Comparison of ENCODE assay signal across 25 cellular contexts in the genomic region with DNA sequence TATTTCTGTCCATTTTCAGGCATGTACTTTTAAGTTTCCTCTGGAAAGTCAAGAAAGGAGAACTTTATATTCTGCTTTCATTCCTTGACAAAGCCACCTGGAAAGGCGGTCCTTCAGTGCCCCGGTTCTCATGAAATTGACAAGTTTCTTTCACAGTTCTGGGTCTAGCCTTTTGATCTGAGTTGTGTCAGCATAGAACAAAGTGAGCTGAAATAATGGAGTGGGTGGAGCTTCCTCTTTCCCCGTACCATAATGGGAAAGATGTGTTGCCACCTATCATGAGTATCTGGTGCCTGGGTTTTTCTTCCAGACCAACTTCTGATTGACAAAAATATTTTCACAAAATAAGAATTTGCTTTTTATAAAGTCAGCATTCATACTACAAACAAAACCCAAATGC. TPM values are rescaled to one million over a fixed set of nuclear protein-coding genes. Genes with fewer than 3 reads are reported as not detected.
DNase-seq lines count a peak whose midpoint lies in the region; ATAC-seq and TF ChIP-seq lines count a peak whose summit lies in the region.
"Had no signal": no experiment of that assay in that cellular context is flagged by ENCODE, and none has a peak within 500 bp of the region (broad histone marks: within the 10 kb centered on the region; RNA-seq: fewer than 3 reads in every experiment).

No MANE protein-coding gene starts in this region.

- H3K4me3 ChIP-seq in CD8-positive, alpha-beta memory T cell (ENCODE audit: low read length): no peak overlapping the region
- no peak overlapping the region for H3K4me3 ChIP-seq in CD8-positive, alpha-beta T cell (ENCODE audit: low read depth, low read length)
- no peak overlapping the region for H3K4me3 ChIP-seq in esophagus squamous epithelium
- H3K4me3 ChIP-seq: BLaER1, SJSA1 had no signal

- no peak overlapping the region for H3K27ac ChIP-seq in CD8-positive, alpha-beta memory T cell (ENCODE audit: low read depth, low read length)
- no peak overlapping the region for H3K27ac ChIP-seq in CD8-positive, alpha-beta T cell (ENCODE audit: low read depth, low read length)
- no peak overlapping the region for H3K27ac ChIP-seq in esophagus squamous epithelium
- H3K27ac ChIP-seq: BLaER1, SJSA1 had no signal

- no peaks in the 10 kb centered on the region for H3K9me3 ChIP-seq in CD8-positive, alpha-beta memory T cell (ENCODE audit: low read length)
- no peaks in the 10 kb centered on the region for H3K9me3 ChIP-seq in CD8-positive, alpha-beta T cell (ENCODE audit: low read length)
- H3K9me3 ChIP-seq in esophagus squamous epithelium: no peaks in the 10 kb centered on the region
- H3K9me3 ChIP-seq: BLaER1, Caco-2, SJSA1 had no signal

- no peak for DNase-seq in CD8-positive, alpha-beta memory T cell
- DNase-seq in dermis blood vessel endothelial cell (peak; percentile 17), medulla oblongata (ENCODE audit: extremely low spot score) (peak; percentile 28), pons (ENCODE audit: low spot score) (peak; percentile 37), esophagus squamous epithelium (lab: John Stamatoyannopoulos, UW) (no peak)
- DNase-seq in CD8-positive, alpha-beta T cell: no peak
- DNase-seq: Caco-2; CD4-positive, alpha-beta T cell; Karpas-422; NCI-H1092; NCI-H1417 treated with DMSO at 0.1 percent for 48 hours; NCI-H1694 treated with DMSO at 0.1 percent for 48 hours; NCI-H2081; NCI-H2171; NCI-H226; NCI-H510A; NCI-H69; Right ventricle myocardium superior; RPMI8226 had no signal

- peak overlapping the region in 7 of 8 donors; percentile 21 to 77 (median 60) for H3K27ac Mint-ChIP-seq in CD8-positive, alpha-beta memory T cell
- H3K27ac Mint-ChIP-seq in CD8-positive, alpha-beta T cell: no peak overlapping the region
- H3K27ac Mint-ChIP-seq: CD4-positive, alpha-beta T cell had no signal

- no peak for ATAC-seq in CD8-positive, alpha-beta T cell
- ATAC-seq in GM18861 (IDR thresholded peaks at IDR 0.05; ENCODE audit: unreplicated experiment) (no peak), HG02938 (IDR thresholded peaks at IDR 0.05; ENCODE audit: unreplicated experiment) (no peak)
- ATAC-seq: HCT116, HepG2 had no signal

- no peaks in the 10 kb centered on the region for H3K27me3 ChIP-seq in CD8-positive, alpha-beta memory T cell (ENCODE audit: insufficient read depth, low read length, poor library complexity, severe bottlenecking)
- no peaks in the 10 kb centered on the region for H3K27me3 ChIP-seq in CD8-positive, alpha-beta T cell (ENCODE audit: insufficient read depth, low read length)
- H3K27me3 ChIP-seq in esophagus squamous epithelium: no peaks in the 10 kb centered on the region
- H3K27me3 ChIP-seq: BLaER1, SJSA1 had no signal

- H3K27me3 Mint-ChIP-seq in CD8-positive, alpha-beta memory T cell: no peaks in the 10 kb centered on the region
- no peaks in the 10 kb centered on the region for H3K27me3 Mint-ChIP-seq in CD8-positive, alpha-beta T cell (ENCODE audit: low read depth)
- H3K27me3 Mint-ChIP-seq: CD4-positive, alpha-beta T cell had no signal

- peaks cover 8 to 56% (median 19%) of the 10 kb centered on the region in 3 donors for H3K36me3 Mint-ChIP-seq in CD8-positive, alpha-beta memory T cell
- H3K36me3 Mint-ChIP-seq in CD8-positive, alpha-beta T cell: peaks cover 50% of the 10 kb centered on the region

- POLR2A ChIA-PET in CD8-positive, alpha-beta memory T cell (lab: Charles Lee): no interaction called here
- POLR2A ChIA-PET in CD8-positive, alpha-beta T cell (lab: Charles Lee): no interaction called here

- 63 to 72% methylated on average over 3 of the region's 3 CpGs for WGBS in esophagus squamous epithelium, 2 donors

- TF ChIP-seq CTCF in CD8-positive, alpha-beta T cell (IDR thresholded peaks at IDR 0.05): no peak
- no peak for TF ChIP-seq CTCF in esophagus squamous epithelium (IDR thresholded peaks at IDR 0.05)

- TF ChIP-seq POLR2A in esophagus squamous epithelium (IDR thresholded peaks at IDR 0.05): no peak

- peaks cover 4% of the 10 kb centered on the region for H3K36me3 ChIP-seq in CD8-positive, alpha-beta memory T cell (ENCODE audit: insufficient read depth, low read length)
- H3K36me3 ChIP-seq in CD8-positive, alpha-beta T cell (ENCODE audit: insufficient read depth, low read length): peaks cover 9% of the 10 kb centered on the region
- H3K36me3 ChIP-seq in esophagus squamous epithelium: peaks cover 0 to 62% (median 0%) of the 10 kb centered on the region in 3 donors
- H3K36me3 ChIP-seq: SJSA1 had no signal

- H3K4me1 Mint-ChIP-seq in CD8-positive, alpha-beta memory T cell: peaks cover 38 to 63% (median 45%) of the 10 kb centered on the region in 3 donors
- H3K4me1 Mint-ChIP-seq in CD8-positive, alpha-beta T cell (ENCODE audit: low read depth): peaks cover 24% of the 10 kb centered on the region

- CTCF ChIA-PET in CD8-positive, alpha-beta memory T cell (lab: Charles Lee): no interaction called here
- CTCF ChIA-PET in CD8-positive, alpha-beta T cell (lab: Charles Lee): interaction anchor here (0.5 kb wide), 1 partner anchor 333 kb away, joined by 3 read pairs; no protein-coding TSS in a partner anchor

- intact Hi-C loops in CD8-positive, alpha-beta T cell (cut with DNase I, micrococcal nuclease): no loop called here
- intact Hi-C loops in esophagus squamous epithelium (cut with DNase I): no loop called here

- no peaks in the 10 kb centered on the region for H3K9me3 Mint-ChIP-seq in CD8-positive, alpha-beta memory T cell
- H3K9me3 Mint-ChIP-seq in CD8-positive, alpha-beta T cell: no peaks in the 10 kb centered on the region
- H3K9me3 Mint-ChIP-seq: CD4-positive, alpha-beta T cell had no signal

- H3K4me1 ChIP-seq in CD8-positive, alpha-beta memory T cell (ENCODE audit: insufficient read depth, low read length): peaks cover 31% of the 10 kb centered on the region
- H3K4me1 ChIP-seq in CD8-positive, alpha-beta T cell (ENCODE audit: insufficient read depth, low read length): peaks cover 16% of the 10 kb centered on the region
- peaks cover 0 to 6% (median 0%) of the 10 kb centered on the region in 3 donors for H3K4me1 ChIP-seq in esophagus squamous epithelium
- H3K4me1 ChIP-seq: BLaER1, Caco-2, SJSA1 had no signal

- peak overlapping the region in 3 of 7 donors; percentile 6 to 63 (median 29) for H3K4me3 Mint-ChIP-seq in CD8-positive, alpha-beta memory T cell
- no peak overlapping the region for H3K4me3 Mint-ChIP-seq in CD8-positive, alpha-beta T cell
- H3K4me3 Mint-ChIP-seq: CD4-positive, alpha-beta T cell had no signal

RNA-seq across cellular contexts. Expression of a gene that starts 49.3 kb away (rescaled TPM):
- total RNA-seq in CD8-positive, alpha-beta memory T cell: 10 to 100 TPM; 24.7 to 29.2 TPM
- 44.5 TPM for polyA plus RNA-seq in CD8-positive, alpha-beta memory T cell
- total RNA-seq in dermis blood vessel endothelial cell: 22.2 and 41.9 TPM in 2 replicates
- total RNA-seq in CD8-positive, alpha-beta T cell: 10 to 100 TPM; 12.2 to 19.0 TPM
- total RNA-seq in esophagus squamous epithelium: 10 to 100 TPM; 22.6 to 41.8 (median 25.8) TPM

RNA-seq across cellular contexts. Expression of a gene that starts 49.3 kb away (rescaled TPM):
- total RNA-seq in CD8-positive, alpha-beta memory T cell: 10 to 100 TPM; 43.0 to 51.7 TPM
- polyA plus RNA-seq in CD8-positive, alpha-beta memory T cell: 4.2 TPM
- total RNA-seq in dermis blood vessel endothelial cell: 11.6 and 24.9 TPM in 2 replicates
- 1 to 10 TPM; 3.4 to 3.6 TPM for total RNA-seq in CD8-positive, alpha-beta T cell
- 10 to 100 TPM in 1 of 4 donors, 1 to 10 TPM in 3; 3.5 to 12.2 (median 6.4) TPM for total RNA-seq in esophagus squamous epithelium

Comparison
In these comparisons a context has a peak if more than half of its experiments do, and no peak if none do; other contexts are left out.
1. DNase-seq: peak in dermis blood vessel endothelial cell (single experiment), medulla oblongata (single experiment) and pons (single experiment); none in CD8-positive, alpha-beta memory T cell (0 of 5), CD8-positive, alpha-beta T cell (0 of 7) and esophagus squamous epithelium (single experiment).